ENCODE assay signal across 8 cellular contexts in the genomic region with DNA sequence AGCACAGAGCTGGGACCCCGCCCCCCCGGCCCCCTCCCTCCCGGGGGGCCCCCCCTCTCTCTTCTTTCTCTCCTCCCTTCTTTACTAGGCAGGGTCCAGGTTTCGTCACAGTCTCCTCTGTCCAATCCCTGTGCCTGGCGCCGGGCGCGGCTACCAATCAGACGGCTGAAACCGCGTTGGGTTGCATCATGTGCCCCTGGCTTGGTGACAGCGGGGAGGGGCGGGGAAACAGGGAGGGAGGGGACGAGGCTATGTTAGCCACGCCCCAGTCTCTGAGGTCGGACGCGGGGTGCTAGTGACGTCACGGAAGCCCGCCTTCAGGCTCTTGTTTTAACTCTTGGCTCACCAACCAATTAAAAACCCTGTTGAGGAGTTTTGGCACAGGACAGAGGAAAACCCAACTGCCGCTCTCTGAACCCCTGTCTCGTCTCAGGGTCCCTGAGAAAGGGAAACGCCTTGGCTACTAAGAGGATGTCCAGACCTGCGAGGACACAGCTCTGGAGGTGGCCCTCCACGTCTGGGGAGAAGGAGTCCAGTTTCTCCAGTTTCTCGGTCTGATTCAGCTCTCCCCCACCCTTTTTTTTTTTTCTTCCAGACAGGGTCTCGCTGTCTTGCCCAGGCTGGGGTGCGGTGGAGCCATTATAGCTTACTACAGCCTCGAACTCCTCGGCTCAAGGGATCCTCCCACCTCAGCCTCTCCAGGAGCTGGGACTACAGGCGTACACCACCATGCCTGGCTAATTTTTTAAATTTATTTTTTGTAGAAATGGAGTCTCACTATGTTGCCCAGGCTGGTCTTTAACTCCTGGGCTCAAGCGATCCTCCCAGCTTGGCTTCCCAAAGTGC. TPM values are rescaled to one million over a fixed set of nuclear protein-coding genes. Genes with fewer than 3 reads are reported as not detected.
A peak's percentile ranks its signal among the peaks of the same experiment; 100 is the strongest.
DNase-seq lines count a peak whose midpoint lies in the region; ATAC-seq and TF ChIP-seq lines count a peak whose summit lies in the region.

No MANE protein-coding gene starts in this region.

- H3K4me3 ChIP-seq in HUES48 (ENCODE audit: low read depth, low read length) (peak overlapping the region; percentile 94), NT2/D1 (ENCODE audit: insufficient read length, low read depth) (peak overlapping the region; percentile 94), endodermal cell (ENCODE audit: low read length) (peak overlapping the region; percentile 82), mesenchymal stem cell (ENCODE audit: insufficient read depth in 1 of 2, low read depth in 1 of 2, low read length in 2 of 2) (peak overlapping the region; percentile 82 to 96)

- H3K27ac ChIP-seq in HUES48 (ENCODE audit: low read depth, low read length) (peak overlapping the region; percentile 96), endodermal cell (ENCODE audit: low read depth, low read length) (peak overlapping the region; percentile 89), mesenchymal stem cell (ENCODE audit: low read length, poor library complexity, severe bottlenecking) (peak overlapping the region; percentile 78)

- no peak overlapping the region for H2AFZ ChIP-seq in mesenchymal stem cell (ENCODE audit: low read depth, low read length)

- peak overlapping the region in 1 of 2 experiments; percentile 76 for H3K18ac ChIP-seq in mesenchymal stem cell (ENCODE audit: low read depth in 1 of 2, low read length in 2 of 2)

- H3K23ac ChIP-seq in mesenchymal stem cell (ENCODE audit: low read length in 2 of 2), result no peak overlapping the region

- peaks cover 33% of the 10 kb centered on the region for H3K79me1 ChIP-seq in mesenchymal stem cell (replicated peaks; ENCODE audit: low read length, poor library complexity, severe bottlenecking)

- peak overlapping the region; percentile 75 for H3K4me3 Mint-ChIP-seq in endodermal cell

- peak overlapping the region; percentile 85 for H4K8ac ChIP-seq in mesenchymal stem cell (ENCODE audit: low read length)

- H2BK120ac ChIP-seq in mesenchymal stem cell (ENCODE audit: low read depth, low read length), result peak overlapping the region; percentile 19

- no peak overlapping the region for H4K91ac ChIP-seq in mesenchymal stem cell (ENCODE audit: low read length)

- peak; percentile 59 for ATAC-seq in GM21423 (IDR thresholded peaks at IDR 0.05; ENCODE audit: unreplicated experiment)

- H3K9ac ChIP-seq in HUES48 (ENCODE audit: low read depth, low read length) (no peak overlapping the region), NT2/D1 (ENCODE audit: insufficient read length, low read depth) (peak overlapping the region; percentile 89), endodermal cell (ENCODE audit: extremely low read depth, low read length, poor library complexity, severe bottlenecking) (no peak overlapping the region), mesenchymal stem cell (ENCODE audit: low read length) (peak overlapping the region; percentile 93)

- H3K36me3 ChIP-seq in HUES48 (ENCODE audit: control insufficient read depth, insufficient read depth, low read length), result peaks cover 3% of the 10 kb centered on the region; the same call in 1 of the 2 replicates
- peaks cover 13% of the 10 kb centered on the region for H3K36me3 ChIP-seq in NT2/D1 (ENCODE audit: insufficient read depth, insufficient read length, low read length)
- H3K36me3 ChIP-seq in endodermal cell (ENCODE audit: control insufficient read depth, insufficient read depth, low read length), result no peaks in the 10 kb centered on the region
- peaks cover 13 to 21% of the 10 kb centered on the region in 2 experiments for H3K36me3 ChIP-seq in mesenchymal stem cell (ENCODE audit: control insufficient read depth in 1 of 2, insufficient read depth in 2 of 2, low read depth in 1 of 2, low read length in 2 of 2)

- no peak for TF ChIP-seq CTCF in endodermal cell (conservative IDR thresholded peaks at IDR 0.05)

- H3K9me3 ChIP-seq in HUES48 (ENCODE audit: control insufficient read depth, insufficient read depth, low read length), result no peaks in the 10 kb centered on the region
- no peaks in the 10 kb centered on the region for H3K9me3 ChIP-seq in NT2/D1 (ENCODE audit: insufficient read depth, low read length)
- no peaks in the 10 kb centered on the region for H3K9me3 ChIP-seq in endodermal cell (ENCODE audit: control insufficient read depth, low read length)
- no peaks in the 10 kb centered on the region for H3K9me3 ChIP-seq in mesenchymal stem cell (ENCODE audit: control insufficient read depth, low read length)

- peak overlapping the region; percentile 2 to 3 for H2BK12ac ChIP-seq in mesenchymal stem cell (ENCODE audit: low read length in 2 of 2)

- no peaks in the 10 kb centered on the region for H3K9me3 Mint-ChIP-seq in endodermal cell

- H3K27me3 ChIP-seq in HUES48 (ENCODE audit: control insufficient read depth, insufficient read depth, low read length) (peaks cover 55% of the 10 kb centered on the region), NT2/D1 (ENCODE audit: insufficient read depth, insufficient read length) (peaks cover 17% of the 10 kb centered on the region), endodermal cell (ENCODE audit: control insufficient read depth, insufficient read depth, low read length, poor library complexity, severe bottlenecking) (peaks cover 47% of the 10 kb centered on the region), mesenchymal stem cell (ENCODE audit: control insufficient read depth in 1 of 2, insufficient read depth in 1 of 2, low read length in 2 of 2) (no peaks in the 10 kb centered on the region)

- H3K4me1 Mint-ChIP-seq in endodermal cell, result peaks cover 23% of the 10 kb centered on the region

- peak overlapping the region; percentile 96 for H3K27ac Mint-ChIP-seq in endodermal cell

- H3K36me3 Mint-ChIP-seq in endodermal cell (ENCODE audit: low read depth), result peaks cover 2% of the 10 kb centered on the region

- H3K27me3 Mint-ChIP-seq in endodermal cell (ENCODE audit: insufficient read depth), result peaks cover 63% of the 10 kb centered on the region

- H3K4me2 ChIP-seq in mesenchymal stem cell (ENCODE audit: low read length, poor library complexity, severe bottlenecking), result peak overlapping the region; percentile 70

- 15 to 16% methylated on average over 26 to 30 of the region's 33 CpGs for WGBS in endodermal cell (ENCODE audit: insufficient coverage in 1 of 2, insufficient read length in 1 of 2), 2 experiments
- WGBS in mesenchymal stem cell, result 11% methylated on average over 28 of the region's 33 CpGs

- H2BK15ac ChIP-seq in mesenchymal stem cell (ENCODE audit: low read depth, poor library complexity, severe bottlenecking), result no peak overlapping the region

- peak overlapping the region; percentile 74 for H2AK5ac ChIP-seq in mesenchymal stem cell (ENCODE audit: low read length, severe bottlenecking)

- DNase-seq in COLO829 (ENCODE audit: low spot score) (peak; percentile 100), NT2/D1 (ENCODE audit: low read depth, low spot score) (peak; percentile 97), endodermal cell (peak; percentile 100), mesenchymal stem cell (peak; percentile 100)
- peak; percentile 98 for DNase-seq in activated CD8-positive, alpha-beta memory T cell treated with anti-CD3 and anti-CD28 coated beads, Interleukin-2, amount 50 U/mL, for 4 hours
- DNase-seq in stimulated activated CD8-positive, alpha-beta memory T cell treated with anti-CD3 and anti-CD28 coated beads, Interleukin-12 subunit alpha, Interleukin-12 subunit beta, amount 100 ng/mL, for 1 hour (ENCODE audit: low read depth), result peak; percentile 96

- H3K4ac ChIP-seq in mesenchymal stem cell (ENCODE audit: low read depth in 1 of 2, low read length in 2 of 2), result peak overlapping the region; percentile 64 to 75

- H3K14ac ChIP-seq in mesenchymal stem cell (ENCODE audit: low read length in 2 of 2), result no peak overlapping the region

- H2BK5ac ChIP-seq in mesenchymal stem cell (ENCODE audit: low read depth, low read length, poor library complexity, severe bottlenecking), result peak overlapping the region; percentile 11

- H3K4me1 ChIP-seq in HUES48 (ENCODE audit: control insufficient read depth, insufficient read depth, low read length), result peaks cover 52% of the 10 kb centered on the region
- H3K4me1 ChIP-seq in NT2/D1 (ENCODE audit: insufficient read depth, insufficient read length), result peaks cover 32% of the 10 kb centered on the region
- H3K4me1 ChIP-seq in endodermal cell (ENCODE audit: control insufficient read depth, insufficient read depth, low read length), result peaks cover 12% of the 10 kb centered on the region
- H3K4me1 ChIP-seq in mesenchymal stem cell (ENCODE audit: control insufficient read depth, insufficient read depth, low read depth, low read length), result peaks cover 50% of the 10 kb centered on the region

RNA-seq across cellular contexts. Expression of gene PLEKHH3, which starts 0.4 kb away (rescaled TPM):
- 10 to 100 TPM; 13.7 to 24.3 TPM for total RNA-seq in endodermal cell
- polyA plus RNA-seq in endodermal cell (2013, experiment 1 of 2), result 19.2 TPM
- 15.1 TPM for polyA plus RNA-seq in endodermal cell (2013, experiment 2 of 2)
- polyA plus RNA-seq in mesenchymal stem cell (2013, experiment 1 of 2), result 24.7 TPM
- polyA plus RNA-seq in mesenchymal stem cell (2013, experiment 2 of 2), result 23.8 TPM

RNA-seq across cellular contexts. Expression of gene CCR10, which starts 4.4 kb away (rescaled TPM):
- 1 to 10 TPM in 1 of 2 donors, under 1 TPM in 1; 0.70 to 1.7 TPM for total RNA-seq in endodermal cell
- polyA plus RNA-seq in endodermal cell (2013, experiment 1 of 2), result 1.2 TPM
- 0.62 TPM for polyA plus RNA-seq in endodermal cell (2013, experiment 2 of 2)
- polyA plus RNA-seq in mesenchymal stem cell (2013, experiment 1 of 2), result 0.97 TPM
- 0.97 TPM for polyA plus RNA-seq in mesenchymal stem cell (2013, experiment 2 of 2)

RNA-seq across cellular contexts. Expression of gene CNTNAP1, which starts 5.1 kb away (rescaled TPM):
- total RNA-seq in endodermal cell, result 10 to 100 TPM in 1 of 2 donors, 1 to 10 TPM in 1; 9.9 to 18.9 TPM
- 16.0 TPM for polyA plus RNA-seq in endodermal cell (2013, experiment 1 of 2)
- polyA plus RNA-seq in endodermal cell (2013, experiment 2 of 2), result 17.5 TPM
- polyA plus RNA-seq in mesenchymal stem cell (2013, experiment 1 of 2), result 16.0 TPM
- polyA plus RNA-seq in mesenchymal stem cell (2013, experiment 2 of 2), result 14.6 TPM

RNA-seq across cellular contexts. Expression of gene TUBG2, which starts 18.2 kb away (rescaled TPM):
- 10 to 100 TPM; 32.4 to 38.0 TPM for total RNA-seq in endodermal cell
- 24.3 TPM for polyA plus RNA-seq in endodermal cell (2013, experiment 1 of 2)
- polyA plus RNA-seq in endodermal cell (2013, experiment 2 of 2), result 24.1 TPM
- 22.2 TPM for polyA plus RNA-seq in mesenchymal stem cell (2013, experiment 1 of 2)
- polyA plus RNA-seq in mesenchymal stem cell (2013, experiment 2 of 2), result 20.6 TPM

Comparison
In these comparisons a context has a peak if more than half of its experiments do, and no peak if none do; other contexts are left out.
1. Peak in every context shown above with its lines: DNase-seq, ATAC-seq, H3K4me3 ChIP-seq and H3K27ac ChIP-seq.
2. H3K9ac ChIP-seq: peak in NT2/D1 (single experiment) and mesenchymal stem cell (single experiment); none in HUES48 (single experiment) and endodermal cell (single experiment).